ENCODE assay signal across 1 cellular context in the genomic region with DNA sequence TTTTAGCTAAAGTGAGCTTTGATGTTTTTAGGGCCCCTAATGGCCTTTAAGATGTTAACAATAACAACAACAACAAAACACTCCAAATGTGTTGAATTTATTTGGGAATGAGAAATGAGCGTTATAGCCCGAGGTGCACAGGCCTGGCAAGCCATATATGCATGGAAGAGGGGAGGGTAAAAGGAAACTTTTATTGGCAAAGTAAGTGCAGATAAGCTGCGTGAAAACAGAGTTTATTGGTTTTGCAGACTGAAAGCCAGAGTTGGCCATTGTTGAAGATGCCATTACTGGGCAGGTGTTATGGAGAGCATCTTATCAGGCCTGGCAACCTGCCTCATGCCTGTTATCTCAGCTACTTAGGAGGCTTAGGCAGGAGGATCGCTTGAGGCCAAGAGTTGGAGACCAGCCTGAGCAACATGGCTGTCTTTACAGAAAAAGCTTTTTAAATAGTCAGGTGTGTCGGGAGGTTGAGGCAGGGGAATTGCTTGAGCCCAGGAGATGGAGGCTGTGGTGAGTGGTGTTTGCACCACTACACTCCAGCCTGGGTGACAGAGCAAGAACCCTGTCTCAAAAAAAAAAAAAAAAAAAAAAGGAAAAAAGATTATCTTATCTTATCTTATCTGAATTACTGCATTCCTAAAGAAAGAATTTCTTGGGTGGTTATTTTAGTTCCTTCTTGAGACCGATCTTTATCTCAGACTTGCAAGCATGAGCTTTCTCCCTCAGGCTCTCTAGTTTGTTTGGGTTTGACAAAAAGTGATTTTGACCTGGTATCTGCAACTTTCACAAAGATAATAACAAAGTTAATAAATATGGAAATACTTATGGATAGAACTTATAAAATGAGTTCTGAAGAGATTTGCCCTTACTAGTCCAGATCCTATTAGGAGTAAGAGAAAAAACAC.
TF ChIP-seq lines count a peak whose summit lies in the region.

No MANE protein-coding gene starts in this region.

TF ChIP-seq in IMR-90, 13 proteins besides CTCF, POLR2A, EP300 and RAD21:
- TF ChIP-seq BHLHE40 (IDR thresholded peaks at IDR 0.05; ENCODE audit: low read depth, low read length) (no peak), CHD1 (IDR thresholded peaks at IDR 0.05; ENCODE audit: low read depth, low read length) (no peak), NFE2L2 (IDR thresholded peaks at IDR 0.05; ENCODE audit: low read depth, low read length) (no peak), ELK1 (IDR thresholded peaks at IDR 0.05; ENCODE audit: borderline replicate concordance, low read depth, low read length) (no peak)
